In genomic region chr12:130655010-130655409, GRCh38 we compare ENCODE assay signal across 22 cellular contexts.
"Had no signal": no experiment of that assay in that cellular context is flagged by ENCODE, and none has a peak within 500 bp of the region (broad histone marks: within the 10 kb centered on the region; RNA-seq: fewer than 3 reads in every experiment).

No MANE protein-coding gene starts in this region.

- H3K4me3 Mint-ChIP-seq: effector memory CD8-positive, alpha-beta T cell; natural killer cell; stimulated activated naive CD8-positive, alpha-beta T cell treated with anti-CD3 and anti-CD28 coated beads, Interleukin-15, amount 100 ng/mL, for 72 hours had no signal

- H3K4me1 Mint-ChIP-seq: natural killer cell; stimulated activated naive CD8-positive, alpha-beta T cell treated with anti-CD3 and anti-CD28 coated beads, Interleukin-15, amount 100 ng/mL, for 72 hours had no signal

- H3K36me3 Mint-ChIP-seq: natural killer cell had no signal

- H3K4me1 ChIP-seq: heart left ventricle, lower lobe of right lung, right lobe of liver, suprapubic skin had no signal

- H3K36me3 ChIP-seq: heart left ventricle, lower lobe of right lung, ovary, right lobe of liver, suprapubic skin had no signal

- ATAC-seq: effector memory CD8-positive, alpha-beta T cell; heart left ventricle; left ventricle myocardium superior; lower lobe of right lung; natural killer cell; right lobe of liver; stimulated activated naive CD8-positive, alpha-beta T cell treated with anti-CD3 and anti-CD28 coated beads, Interleukin-15, amount 100 ng/mL, for 72 hours had no signal

- H3K4me3 ChIP-seq: heart left ventricle, lower lobe of right lung, ovary, right lobe of liver, suprapubic skin had no signal

- H3K27me3 ChIP-seq: ovary, right lobe of liver, suprapubic skin had no signal

- H3K9me3 ChIP-seq: lower lobe of right lung, ovary, right lobe of liver had no signal

- H3K27ac Mint-ChIP-seq: effector memory CD8-positive, alpha-beta T cell; natural killer cell; stimulated activated naive CD8-positive, alpha-beta T cell treated with anti-CD3 and anti-CD28 coated beads, Interleukin-15, amount 100 ng/mL, for 72 hours had no signal

- H3K27ac ChIP-seq: heart left ventricle, lower lobe of right lung, ovary, right lobe of liver, suprapubic skin had no signal

- H3K9me3 Mint-ChIP-seq: natural killer cell had no signal

- DNase-seq: cortex of kidney; effector memory CD8-positive, alpha-beta T cell; erythroblast; heart left ventricle; hippocampal formation; kidney glomerular epithelial cell; left ventricle myocardium superior; lower lobe of right lung; natural killer cell; occipital lobe; ovary; retina; right lobe of liver; small intestine; stimulated activated CD4-positive, alpha-beta T cell treated with anti-CD3 and anti-CD28 coated beads, Interleukin-12 subunit alpha, Interleukin-12 subunit beta, amount 100 ng/mL, for 4 hours; stimulated activated CD4-positive, alpha-beta T cell treated with anti-CD3 and anti-CD28 coated beads, Interleukin-1b, Interleukin-23, amount 100 ng/mL, for 48 hours; stimulated activated CD4-positive, alpha-beta T cell treated with anti-CD3 and anti-CD28 coated beads, Interleukin-4, amount 100 ng/mL, for 1 hour; stimulated activated CD8-positive, alpha-beta memory T cell treated with anti-CD3 and anti-CD28 coated beads, Interleukin-4, amount 100 ng/mL, for 48 hours; stimulated activated naive CD4-positive, alpha-beta T cell; stimulated activated naive CD8-positive, alpha-beta T cell treated with anti-CD3 and anti-CD28 coated beads, Interleukin-15, amount 100 ng/mL, for 72 hours; trophoblast cell had no signal
